In genomic region chr12:100348657-100349454, GRCh38 we compare ENCODE assay signal across 9 cellular contexts. TPM values are rescaled to one million over a fixed set of nuclear protein-coding genes. Genes with fewer than 3 reads are reported as not detected.
DNase-seq lines count a peak whose midpoint lies in the region; ATAC-seq and TF ChIP-seq lines count a peak whose summit lies in the region.
"Had no signal": no experiment of that assay in that cellular context is flagged by ENCODE, and none has a peak within 500 bp of the region (broad histone marks: within the 10 kb centered on the region; RNA-seq: fewer than 3 reads in every experiment).

No MANE protein-coding gene starts in this region.

- no peak for ATAC-seq in left colon

- TF ChIP-seq CTCF in HFFc6 (IDR thresholded peaks at IDR 0.05): peak; percentile 71
- TF ChIP-seq CTCF in glutamatergic neuron (IDR thresholded peaks at IDR 0.05; ENCODE audit: partially characterized antibody, unreplicated experiment): peak; percentile 19

- no peak overlapping the region for H3K4me3 Mint-ChIP-seq in HFFc6
- H3K4me3 Mint-ChIP-seq in glutamatergic neuron (ENCODE audit: unreplicated experiment): no peak overlapping the region
- H3K4me3 Mint-ChIP-seq: central memory CD8-positive, alpha-beta T cell had no signal

- intact Hi-C loops in left colon (cut with DNase I, micrococcal nuclease): no loop called here

- H3K4me1 Mint-ChIP-seq in HFFc6 (ENCODE audit: low read depth) (no peaks in the 10 kb centered on the region), glutamatergic neuron (ENCODE audit: low read depth, unreplicated experiment) (no peaks in the 10 kb centered on the region)
- H3K4me1 Mint-ChIP-seq: central memory CD8-positive, alpha-beta T cell had no signal

- no peaks in the 10 kb centered on the region for H3K36me3 Mint-ChIP-seq in HFFc6 (ENCODE audit: low read depth)
- no peaks in the 10 kb centered on the region for H3K36me3 Mint-ChIP-seq in glutamatergic neuron (ENCODE audit: unreplicated experiment)

- H3K9me3 Mint-ChIP-seq in HFFc6 (no peaks in the 10 kb centered on the region), glutamatergic neuron (ENCODE audit: unreplicated experiment) (peaks cover 3% of the 10 kb centered on the region)
- H3K9me3 Mint-ChIP-seq: central memory CD8-positive, alpha-beta T cell had no signal

- H3K27ac Mint-ChIP-seq in HFFc6 (no peak overlapping the region), glutamatergic neuron (ENCODE audit: unreplicated experiment) (no peak overlapping the region)

- peak; percentile 23 for DNase-seq in AG20443 (ENCODE audit: low spot score)
- peak; percentile 18 for DNase-seq in HFFc6
- peak; percentile 27 for DNase-seq in RPMI7951 (ENCODE audit: low read depth)
- no peak for DNase-seq in glutamatergic neuron
- DNase-seq in left colon: no peak
- DNase-seq in HPDE6-E6E7 (ENCODE audit: extremely low spot score): no peak
- no peak for DNase-seq in amniotic stem cell (lab: John Stamatoyannopoulos, UW)
- DNase-seq in activated CD8-positive, alpha-beta memory T cell treated with anti-CD3 and anti-CD28 coated beads, Interleukin-2, amount 50 U/mL, for 48 hours: no peak

- H3K27me3 Mint-ChIP-seq in HFFc6 (ENCODE audit: insufficient read depth) (peaks cover 3% of the 10 kb centered on the region; the same call in 1 of the 2 replicates), glutamatergic neuron (ENCODE audit: unreplicated experiment) (no peaks in the 10 kb centered on the region)

RNA-seq across cellular contexts. Expression of gene SLC17A8, which starts 8.0 kb away (rescaled TPM):
- not detected for total RNA-seq in HFFc6 (2021; fragmentation: NEBNext Ultra II Directional; extraction: Animal tissue kit (Norgen Biotek cat#: 25700))
- not detected in 2 replicates for total RNA-seq in RPMI7951 (2014; rRNA removed; shearing (Covaris generic))
- total RNA-seq in glutamatergic neuron (ENCODE audit: unreplicated experiment) (0.25 TPM), left colon (10 to 100 TPM in 1 of 2 donors, 1 to 10 TPM in 1; 2.3 to 15.2 TPM)

Comparison
In these comparisons a context has a peak if more than half of its experiments do, and no peak if none do; other contexts are left out.
1. DNase-seq: peak in AG20443 (single experiment), HFFc6 (single experiment) and RPMI7951 (single experiment); none in glutamatergic neuron (single experiment), left colon (0 of 2), HPDE6-E6E7 (single experiment), amniotic stem cell (single experiment) and activated CD8-positive, alpha-beta memory T cell treated with anti-CD3 and anti-CD28 coated beads, Interleukin-2, amount 50 U/mL, for 48 hours (single experiment).